ENCODE assay signal across 17 cellular contexts in genomic region chr5:135745897-135746500, GRCh38.
A peak's percentile ranks its signal among the peaks of the same experiment; 100 is the strongest.
DNase-seq lines count a peak whose midpoint lies in the region; ATAC-seq, FAIRE-seq and TF ChIP-seq lines count a peak whose summit lies in the region.
"Had no signal": no experiment of that assay in that cellular context is flagged by ENCODE, and none has a peak within 500 bp of the region (broad histone marks: within the 10 kb centered on the region; RNA-seq: fewer than 3 reads in every experiment).

No MANE protein-coding gene starts in this region.

- no peak overlapping the region for H4K8ac ChIP-seq in neuronal stem cell (ENCODE audit: low read depth, low read length)

- H3K9me3 ChIP-seq in A549 (peaks cover 8% of the 10 kb centered on the region; the same call in 1 of the 3 replicates), K562 (replicated peaks; ENCODE audit: control insufficient read depth, insufficient read depth, low read depth, low read length) (no peaks in the 10 kb centered on the region), neuronal stem cell (replicated peaks in 1 of 2; ENCODE audit: control insufficient read depth in 2 of 2, insufficient read depth in 1 of 2, low read depth in 1 of 2, low read length in 2 of 2) (peaks cover 0 to 7% of the 10 kb centered on the region in 2 donors)

- no peaks in the 10 kb centered on the region for H3K9me1 ChIP-seq in K562 (ENCODE audit: control insufficient read depth, insufficient read depth, low read length)

- no peak overlapping the region for H3K4me3 ChIP-seq in A549
- H3K4me3 ChIP-seq in K562 = no peak overlapping the region
- peak overlapping the region in 1 of 2 donors; percentile 67 for H3K4me3 ChIP-seq in neuronal stem cell (ENCODE audit: low read length in 2 of 2)
- H3K4me3 ChIP-seq: MG63 had no signal

- H2BK15ac ChIP-seq in neuronal stem cell (ENCODE audit: low read length) = no peak overlapping the region

- ATAC-seq in A549 = peak; percentile 38 to 56; a peak in 3 of 6 replicates
- ATAC-seq in K562 = peak; percentile 66
- no peak for ATAC-seq in GM19328 (IDR thresholded peaks at IDR 0.05; ENCODE audit: unreplicated experiment)
- ATAC-seq in GM18861 (IDR thresholded peaks at IDR 0.05; ENCODE audit: unreplicated experiment) = no peak
- ATAC-seq: HepG2 had no signal

- H4K20me1 ChIP-seq in K562 (replicated peaks; ENCODE audit: control insufficient read depth, insufficient read depth, low read length) = no peaks in the 10 kb centered on the region

- no peak overlapping the region for H2BK120ac ChIP-seq in neuronal stem cell (ENCODE audit: low read depth, low read length)

- no peaks in the 10 kb centered on the region for H3K79me2 ChIP-seq in K562 (ENCODE audit: control insufficient read depth, insufficient read depth, low read length)

- DNase-seq in A549 (ENCODE audit: low read depth in 1 of 2, low spot score in 1 of 2) = no peak
- DNase-seq in HT1080 (ENCODE audit: low read depth) = peak; percentile 47
- DNase-seq in K562 (ENCODE audit: extremely low read depth in 1 of 4, low spot score in 3 of 4) = peak in 1 of 4 experiments; percentile 12
- DNase-seq in neuronal stem cell (ENCODE audit: low spot score) = no peak
- no peak for DNase-seq in putamen (ENCODE audit: low spot score)
- no peak for DNase-seq in dermis blood vessel endothelial cell
- DNase-seq: C1 segment of cervical spinal cord, DMS 273 treated with DMSO at 0.1 percent for 48 hours, MG63, NCI-H1092 treated with DMSO at 0.1 percent for 48 hours, NCI-H1694, NCI-H2107, NCI-H2227 treated with DMSO at 0.1 percent for 48 hours, NCI-H526 had no signal

- no peaks in the 10 kb centered on the region; a peak in 1 of 5 replicates for H3K27me3 ChIP-seq in K562 (ENCODE audit: control insufficient read depth in 2 of 2, insufficient read depth in 2 of 2, low read length in 2 of 2)
- H3K27me3 ChIP-seq in neuronal stem cell (ENCODE audit: control insufficient read depth in 3 of 3, insufficient read depth in 3 of 3, low read depth in 1 of 3, low read length in 3 of 3) = no peaks in the 10 kb centered on the region
- H3K27me3 ChIP-seq: MG63 had no signal

- H3K14ac ChIP-seq in neuronal stem cell (ENCODE audit: low read length) = no peak overlapping the region

- H3K18ac ChIP-seq in neuronal stem cell (ENCODE audit: low read length) = no peak overlapping the region

- H2AK5ac ChIP-seq in neuronal stem cell (ENCODE audit: low read depth, low read length) = no peak overlapping the region

- no peak overlapping the region for H4K91ac ChIP-seq in neuronal stem cell (ENCODE audit: low read depth, low read length, poor library complexity)

- no peaks in the 10 kb centered on the region for H3K4me1 ChIP-seq in A549
- no peaks in the 10 kb centered on the region; a peak in 1 of 5 replicates for H3K4me1 ChIP-seq in K562 (replicated peaks in 1 of 2; ENCODE audit: control insufficient read depth in 2 of 2, insufficient read depth in 2 of 2, low read length in 2 of 2)
- H3K4me1 ChIP-seq in neuronal stem cell (ENCODE audit: control insufficient read depth in 2 of 2, insufficient read depth in 1 of 2, low read depth in 1 of 2, low read length in 2 of 2) = no peaks in the 10 kb centered on the region

- H3K23ac ChIP-seq in neuronal stem cell (ENCODE audit: low read depth, low read length, poor library complexity) = no peak overlapping the region

- no peaks in the 10 kb centered on the region for H3K79me1 ChIP-seq in neuronal stem cell (ENCODE audit: low read depth, low read length)

- no peak overlapping the region for H3K4ac ChIP-seq in neuronal stem cell (ENCODE audit: low read length)

- no peak for TF ChIP-seq EP300 in A549 (IDR thresholded peaks at IDR 0.05)
- no peak for TF ChIP-seq EP300 in K562 (IDR thresholded peaks at IDR 0.05; ENCODE audit: low read length)

- CTCF ChIA-PET in A549 (lab: Yijun Ruan, JAX) (interaction anchor here (1.4 kb wide), 1 partner anchor 288 kb away, joined by 4 read pairs; no protein-coding TSS in a partner anchor), K562 (lab: Yijun Ruan, JAX; ENCODE audit: low intra/inter-chr PET ratio) (no interaction called here)

- H2AFZ ChIP-seq in K562 (ENCODE audit: low read depth, low read length) (no peak overlapping the region), neuronal stem cell (ENCODE audit: low read length) (peak overlapping the region; percentile 17)

- no peak overlapping the region for H3K9ac ChIP-seq in K562 (ENCODE audit: insufficient read depth in 1 of 2, low read depth in 2 of 2, low read length in 2 of 2)
- no peak overlapping the region for H3K9ac ChIP-seq in neuronal stem cell (ENCODE audit: low read depth, low read length, poor library complexity)

- H2BK5ac ChIP-seq in neuronal stem cell (ENCODE audit: low read length) = no peak overlapping the region

- TF ChIP-seq CTCF in A549 (IDR thresholded peaks at IDR 0.05) (no peak), K562 (IDR thresholded peaks at IDR 0.05 in 2 of 3, conservative IDR thresholded peaks at IDR 0.05 in 1 of 3; ENCODE audit: insufficient read depth in 2 of 3, low read depth in 1 of 3, low read length in 3 of 3) (no peak; a peak in 1 of 6 replicates)

- no TSS peak for BruUV-seq in K562 (replicated peaks; lab: Mats Ljungman, UMichigan)

- WGBS in A549 (ENCODE audit: missing lambda C conversion rate) = 60% methylated on average over 18 of the region's 18 CpGs
- WGBS in K562 (ENCODE audit: insufficient coverage, low coverage, missing lambda C conversion rate) = 6% methylated on average over 18 of the region's 18 CpGs
- WGBS in neuronal stem cell (ENCODE audit: extremely low coverage in 2 of 2, insufficient read length in 2 of 2, insufficient replicate concordance in 1 of 2), 2 donors = no CpG with 5 or more reads among the region's 18 CpGs

- POLR2A ChIA-PET in A549 (lab: Yijun Ruan, JAX) = no interaction called here
- POLR2A ChIA-PET in K562 (lab: Yijun Ruan, JAX) = no interaction called here

- no peak for FAIRE-seq in A549 (lab: Jason Lieb, UNC)
- no peak for FAIRE-seq in K562 (lab: Jason Lieb, UNC)
- FAIRE-seq: HepG2 had no signal

- H2BK12ac ChIP-seq in neuronal stem cell (ENCODE audit: low read length) = no peak overlapping the region

- TF ChIP-seq RAD21 in A549 (conservative IDR thresholded peaks at IDR 0.05 in 1 of 2, IDR thresholded peaks at IDR 0.05 in 1 of 2) (no peak), K562 (CRISPR knock-in tag; conservative IDR thresholded peaks at IDR 0.05 in 1 of 2, IDR thresholded peaks at IDR 0.05 in 1 of 2) (no peak)

- in situ Hi-C loops in K562 (cut with MboI) = no loop called here

- H3K36me3 ChIP-seq in K562 (ENCODE audit: control insufficient read depth, insufficient read depth, low read length) (no peaks in the 10 kb centered on the region), neuronal stem cell (replicated peaks in 1 of 2; ENCODE audit: control insufficient read depth in 2 of 2, insufficient read depth in 2 of 2, low read length in 2 of 2) (no peaks in the 10 kb centered on the region)
- H3K36me3 ChIP-seq: MG63 had no signal

- TF ChIP-seq POLR2A in A549 (IDR thresholded peaks at IDR 0.05; ENCODE audit: low read length) (no peak), K562 (conservative IDR thresholded peaks at IDR 0.05) (no peak)

- H3K27ac ChIP-seq in A549 (no peak overlapping the region), K562 (ENCODE audit: extremely low read depth, low read depth, low read length) (no peak overlapping the region), neuronal stem cell (replicated peaks; ENCODE audit: low read length) (no peak overlapping the region)

- intact Hi-C loops in K562 (cut with micrococcal nuclease) = no loop called here

- no peak overlapping the region for H3K4me2 ChIP-seq in A549
- H3K4me2 ChIP-seq in K562 (ENCODE audit: insufficient read depth, low read length) = no peak overlapping the region
- no peak overlapping the region for H3K4me2 ChIP-seq in neuronal stem cell (ENCODE audit: insufficient read depth, low read length, poor library complexity, severe bottlenecking)

TF ChIP-seq in A549, 52 proteins besides CTCF, POLR2A, EP300 and RAD21 (continues in another document):
- TF ChIP-seq NPAS2 (CRISPR knock-in tag; IDR thresholded peaks at IDR 0.05; ENCODE audit: borderline replicate concordance) (no peak), E2F6 (IDR thresholded peaks at IDR 0.05; ENCODE audit: borderline replicate concordance, low read depth) (no peak), HES2 (IDR thresholded peaks at IDR 0.05) (no peak), CEBPB (IDR thresholded peaks at IDR 0.05) (no peak), KDM1A (IDR thresholded peaks at IDR 0.05; ENCODE audit: low read depth) (no peak)

TF ChIP-seq in K562, 482 proteins besides CTCF, POLR2A, EP300 and RAD21 (continues in another document):
- no peak for TF ChIP-seq ZBTB7A (IDR thresholded peaks at IDR 0.05; ENCODE audit: borderline replicate concordance, control insufficient read depth, low read depth, low read length)
- TF ChIP-seq, protein P1, sequence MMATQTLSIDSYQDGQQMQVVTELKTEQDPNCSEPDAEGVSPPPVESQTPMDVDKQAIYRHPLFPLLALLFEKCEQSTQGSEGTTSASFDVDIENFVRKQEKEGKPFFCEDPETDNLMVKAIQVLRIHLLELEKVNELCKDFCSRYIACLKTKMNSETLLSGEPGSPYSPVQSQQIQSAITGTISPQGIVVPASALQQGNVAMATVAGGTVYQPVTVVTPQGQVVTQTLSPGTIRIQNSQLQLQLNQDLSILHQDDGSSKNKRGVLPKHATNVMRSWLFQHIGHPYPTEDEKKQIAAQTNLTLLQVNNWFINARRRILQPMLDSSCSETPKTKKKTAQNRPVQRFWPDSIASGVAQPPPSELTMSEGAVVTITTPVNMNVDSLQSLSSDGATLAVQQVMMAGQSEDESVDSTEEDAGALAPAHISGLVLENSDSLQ (IDR thresholded peaks at IDR 0.05) = peak; percentile 91
- TF ChIP-seq YBX1 (IDR thresholded peaks at IDR 0.05) = no peak

Comparison
In these comparisons a context has a peak if more than half of its experiments do, and no peak if none do; other contexts are left out.
1. ATAC-seq: peak in A549 (2 of 2) and K562 (single experiment); none in GM19328 (single experiment) and GM18861 (single experiment).